In genomic region chr13:110716235-110716505, GRCh38 we compare ENCODE assay signal across 1 cellular context.
A peak's percentile ranks its signal among the peaks of the same experiment; 100 is the strongest.
TF ChIP-seq lines count a peak whose summit lies in the region.

No MANE protein-coding gene starts in this region.

TF ChIP-seq in GM12878, 131 proteins besides CTCF, POLR2A, EP300 and RAD21:
- TF ChIP-seq LARP7 (IDR thresholded peaks at IDR 0.05) (0 out of 2 replicates have a peak, but pooled peaks have one; percentile 6), PBX3 (IDR thresholded peaks at IDR 0.05; ENCODE audit: insufficient replicate concordance, low read depth, low read length) (no peak)
